ENCODE assay signal across 22 cellular contexts in the genomic region with DNA sequence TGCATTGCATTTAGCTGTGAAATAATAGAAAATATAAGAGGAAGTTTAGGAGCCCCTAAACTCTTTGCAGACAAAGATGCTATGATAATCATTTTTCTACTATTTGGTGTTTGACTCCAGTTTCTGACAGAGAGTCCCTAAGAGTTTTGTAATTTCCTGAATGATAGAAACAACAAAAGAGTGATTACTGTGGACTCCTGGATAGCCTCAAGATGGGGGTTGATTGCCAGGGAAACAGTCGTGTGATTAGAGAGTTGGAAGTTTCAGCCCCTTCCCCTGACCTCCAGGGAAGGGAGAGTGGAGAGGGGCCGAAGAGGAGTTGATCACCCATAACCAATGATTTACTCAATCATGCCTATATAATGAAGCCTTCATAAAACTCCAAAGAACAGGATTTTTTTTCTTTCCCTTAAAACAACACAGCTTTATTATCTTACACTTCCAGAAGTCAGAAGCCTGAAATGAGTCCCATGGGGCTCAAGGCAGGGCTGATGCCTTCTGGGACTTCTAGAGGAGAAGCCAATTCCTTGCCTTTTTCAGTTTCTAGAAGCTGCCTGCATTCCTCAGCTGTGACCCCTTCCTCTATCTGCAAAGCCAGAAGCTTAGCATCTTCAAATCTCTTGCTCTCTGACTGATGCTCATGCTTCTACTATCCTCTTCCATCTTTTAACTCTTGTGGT.
DNase-seq lines count a peak whose midpoint lies in the region; ATAC-seq, FAIRE-seq and TF ChIP-seq lines count a peak whose summit lies in the region.
"Had no signal": no experiment of that assay in that cellular context is flagged by ENCODE, and none has a peak within 500 bp of the region (broad histone marks: within the 10 kb centered on the region; RNA-seq: fewer than 3 reads in every experiment).

No MANE protein-coding gene starts in this region.

- CTCF ChIA-PET in endothelial cell of umbilical vein (lab: Charles Lee): interaction anchor here (1.1 to 3.4 kb wide), 4 partner anchors 13 to 83 kb away, joined by 3 to 18 read pairs (median 4); no protein-coding TSS in a partner anchor

- H3K9me2 ChIP-seq in Loucy (replicated peaks; ENCODE audit: low read depth, low read length): no peaks in the 10 kb centered on the region

- intact Hi-C loops in endothelial cell of umbilical vein (cut with micrococcal nuclease): loop anchor here (1.0 kb wide), 2 partner anchors 12 to 38 kb away; no protein-coding TSS in a partner anchor

- H2AFZ ChIP-seq in Loucy (ENCODE audit: low read length) (0 out of 2 replicates have a peak overlapping the region, but pooled peaks have one; percentile 56), endothelial cell of umbilical vein (ENCODE audit: low read depth, low read length) (peak overlapping the region; percentile 86)
- H2AFZ ChIP-seq: GM23248 had no signal

- peak overlapping the region; percentile 62 for H3K27ac ChIP-seq in endothelial cell of umbilical vein (ENCODE audit: insufficient read depth, low read depth, low read length)
- H3K27ac ChIP-seq in stomach smooth muscle (ENCODE audit: low read length): peak overlapping the region; percentile 46
- H3K27ac ChIP-seq: adrenal gland, GM23248 had no signal

- H3K9me3 ChIP-seq in Loucy (ENCODE audit: insufficient read depth, low read depth, low read length) (no peaks in the 10 kb centered on the region), endothelial cell of umbilical vein (replicated peaks; ENCODE audit: control insufficient read depth, insufficient read depth, low read length) (no peaks in the 10 kb centered on the region), stomach smooth muscle (ENCODE audit: control insufficient read depth in 2 of 2, low read length in 2 of 2) (no peaks in the 10 kb centered on the region), MG63 (no peaks in the 10 kb centered on the region; the same call in 1 of the 2 replicates)
- H3K9me3 ChIP-seq: adrenal gland had no signal

- no peak for FAIRE-seq in endothelial cell of umbilical vein (lab: Jason Lieb, UNC)
- FAIRE-seq: GM12878, K562 had no signal

- H3K27me3 ChIP-seq in Loucy (ENCODE audit: insufficient read depth, low read length, poor library complexity, severe bottlenecking): no peaks in the 10 kb centered on the region
- H3K27me3 ChIP-seq in endothelial cell of umbilical vein (ENCODE audit: control insufficient read depth in 2 of 2, insufficient read depth in 2 of 2, low read length in 2 of 2): no peaks in the 10 kb centered on the region
- H3K27me3 ChIP-seq in stomach smooth muscle (ENCODE audit: control insufficient read depth in 1 of 2, insufficient read depth in 2 of 2, low read length in 2 of 2): no peaks in the 10 kb centered on the region
- H3K27me3 ChIP-seq in MG63: no peaks in the 10 kb centered on the region
- H3K27me3 ChIP-seq: adrenal gland had no signal

- H3K4me2 ChIP-seq in Loucy (ENCODE audit: low read depth, low read length, poor library complexity, severe bottlenecking) (no peak overlapping the region), endothelial cell of umbilical vein (ENCODE audit: insufficient read depth, low read length) (peak overlapping the region; percentile 73)

- no peaks in the 10 kb centered on the region for H3K9me1 ChIP-seq in endothelial cell of umbilical vein (replicated peaks; ENCODE audit: control insufficient read depth, extremely low read depth, insufficient read depth, low read length)

- no peak overlapping the region for H3K4me3 ChIP-seq in Loucy (ENCODE audit: low read length, poor library complexity, severe bottlenecking)
- no peak overlapping the region for H3K4me3 ChIP-seq in endothelial cell of umbilical vein (replicated peaks in 1 of 3; ENCODE audit: insufficient read depth in 1 of 3, low read depth in 1 of 3, low read length in 3 of 3)
- no peak overlapping the region for H3K4me3 ChIP-seq in stomach smooth muscle (ENCODE audit: low read length in 2 of 2)
- no peak overlapping the region for H3K4me3 ChIP-seq in MG63
- H3K4me3 ChIP-seq: adrenal gland, GM12878, GM23248, K562 had no signal

- H3K4me1 ChIP-seq in Loucy (ENCODE audit: insufficient read depth, low read length, poor library complexity, severe bottlenecking): no peaks in the 10 kb centered on the region
- peaks cover 20% of the 10 kb centered on the region for H3K4me1 ChIP-seq in endothelial cell of umbilical vein (ENCODE audit: control insufficient read depth, extremely low read depth, insufficient read depth, low read length)
- H3K4me1 ChIP-seq in stomach smooth muscle (ENCODE audit: control insufficient read depth, insufficient read depth, low read length): peaks cover 11% of the 10 kb centered on the region
- H3K4me1 ChIP-seq: adrenal gland had no signal

- no peak for TF ChIP-seq POLR2A in endothelial cell of umbilical vein (IDR thresholded peaks at IDR 0.05; ENCODE audit: low read depth, low read length)

- ATAC-seq in HG03571 (IDR thresholded peaks at IDR 0.05; ENCODE audit: unreplicated experiment): no peak
- no peak for ATAC-seq in HG02884 (IDR thresholded peaks at IDR 0.05; ENCODE audit: unreplicated experiment)
- ATAC-seq: GM12878; K562; stimulated activated effector memory CD8-positive, alpha-beta T cell treated with anti-CD3 and anti-CD28 coated beads, Interleukin-12 subunit alpha, Interleukin-12 subunit beta, amount 100 ng/mL, for 72 hours had no signal

- BruUV-seq in endothelial cell of umbilical vein (replicated peaks; lab: Mats Ljungman, UMichigan): no TSS peak

- H3K79me2 ChIP-seq in Loucy (ENCODE audit: insufficient read depth, low read length) (no peaks in the 10 kb centered on the region), endothelial cell of umbilical vein (ENCODE audit: control insufficient read depth, insufficient read depth, low read length) (no peaks in the 10 kb centered on the region)

- no peaks in the 10 kb centered on the region for H4K20me1 ChIP-seq in Loucy (ENCODE audit: insufficient read depth, low read length, poor library complexity, severe bottlenecking)
- H4K20me1 ChIP-seq in endothelial cell of umbilical vein (replicated peaks; ENCODE audit: control insufficient read depth, extremely low read depth, insufficient read depth, low read length): no peaks in the 10 kb centered on the region

- POLR2A ChIA-PET in endothelial cell of umbilical vein (lab: Charles Lee): interaction anchor here (1.2 kb wide), 1 partner anchor 293 kb away, joined by 4 read pairs; a partner anchor contains a TSS

- TF ChIP-seq CTCF in Loucy (conservative IDR thresholded peaks at IDR 0.05; ENCODE audit: low read length) (no peak), endothelial cell of umbilical vein (IDR thresholded peaks at IDR 0.05; ENCODE audit: extremely low read depth in 1 of 2, insufficient read depth in 1 of 2, low read depth in 1 of 2, low read length in 2 of 2) (no peak)

- no peaks in the 10 kb centered on the region for H3F3A ChIP-seq in Loucy (ENCODE audit: low read depth)

- peak; percentile 51 for DNase-seq in endothelial cell of umbilical vein (ENCODE audit: low read depth, low spot score)
- peak; percentile 42 for DNase-seq in left kidney (ENCODE audit: low read depth, low spot score)
- DNase-seq in MG63: no peak
- DNase-seq: activated CD4-positive, alpha-beta T cell treated with anti-CD3 and anti-CD28 coated beads, Interleukin-2, amount 10 ng/mL, durations not matched to agents 24 days and 14 days; activated CD8-positive, alpha-beta memory T cell treated with anti-CD3 and anti-CD28 coated beads, Interleukin-2, amount 50 U/mL, for 48 hours; activated effector memory CD4-positive, alpha-beta T cell treated with anti-CD3 and anti-CD28 coated beads, Interleukin-2, amount 50 U/mL, for 16 hours; adrenal gland; CD8-positive, alpha-beta memory T cell; effector CD4-positive, alpha-beta T cell; GM23248; MV-4-11; NCI-H187 treated with DMSO at 0.1 percent for 48 hours; NCI-H748 treated with DMSO at 0.1 percent for 48 hours; nucleus accumbens; SHP77 treated with DMSO at 0.1 percent for 48 hours had no signal

- H3K36me3 ChIP-seq in Loucy (ENCODE audit: insufficient read depth, low read length) (no peaks in the 10 kb centered on the region), endothelial cell of umbilical vein (ENCODE audit: control insufficient read depth in 2 of 2, extremely low read depth in 1 of 2, insufficient read depth in 2 of 2, low read length in 2 of 2) (no peaks in the 10 kb centered on the region), stomach smooth muscle (ENCODE audit: control insufficient read depth in 2 of 2, insufficient read depth in 2 of 2, low read length in 2 of 2) (no peaks in the 10 kb centered on the region), MG63 (no peaks in the 10 kb centered on the region)
- H3K36me3 ChIP-seq: adrenal gland had no signal

- H3K9ac ChIP-seq in Loucy (ENCODE audit: low read depth, low read length, poor library complexity, severe bottlenecking) (no peak overlapping the region), endothelial cell of umbilical vein (replicated peaks; ENCODE audit: extremely low read depth, insufficient read depth, low read length) (peak overlapping the region; percentile 34), stomach smooth muscle (ENCODE audit: low read length in 2 of 2) (peak overlapping the region in 1 of 2 donors; percentile 18)
- H3K9ac ChIP-seq: GM23248 had no signal

- dilution Hi-C loops in endothelial cell of umbilical vein (cut with MboI; ENCODE audit: extremely low pct_ligation_motif_present, low sequenced_read_pairs): no loop called here

TF ChIP-seq in endothelial cell of umbilical vein, 7 proteins besides CTCF, POLR2A, EP300 and RAD21:
- TF ChIP-seq POLR2AphosphoS5 (IDR thresholded peaks at IDR 0.05; ENCODE audit: insufficient read depth, low read depth, low read length) (no peak), GATA2 (IDR thresholded peaks at IDR 0.05; ENCODE audit: insufficient read depth, insufficient read length, low read depth, low read length) (peak; percentile 30)
